ENCODE assay signal across 11 cellular contexts in genomic region chr21:31161157-31161556, GRCh38.
DNase-seq lines count a peak whose midpoint lies in the region; ATAC-seq lines count a peak whose summit lies in the region.
"Had no signal": no experiment of that assay in that cellular context is flagged by ENCODE, and none has a peak within 500 bp of the region (broad histone marks: within the 10 kb centered on the region; RNA-seq: fewer than 3 reads in every experiment).

No MANE protein-coding gene starts in this region.

- H3K36me3 Mint-ChIP-seq in activated T-cell treated with anti-CD3 and anti-CD28 coated beads, Interleukin-2, amount 50 U/mL, for 72 hours (ENCODE audit: insufficient read depth in 2 of 2) = peaks cover 21 to 29% of the 10 kb centered on the region in 2 donors

- H3K27me3 Mint-ChIP-seq in activated T-cell treated with anti-CD3 and anti-CD28 coated beads, Interleukin-2, amount 50 U/mL, for 72 hours (ENCODE audit: low read depth) = no peaks in the 10 kb centered on the region

- DNase-seq in activated T-cell treated with anti-CD3 and anti-CD28 coated beads, Interleukin-2, amount 50 U/mL, for 72 hours = peak in 1 of 2 donors; percentile 23
- no peak for DNase-seq in activated T-cell treated with anti-CD3 and anti-CD28 coated beads, Interleukin-2, amount 50 U/mL, for 1 hour
- peak in 45 of 56 donors; percentile 7 to 77 (median 40) for DNase-seq in amygdala (lab: John Stamatoyannopoulos, UW)
- peak; percentile 75 for DNase-seq in inferior parietal cortex (ENCODE audit: extremely low spot score)
- no peak for DNase-seq in stimulated activated naive CD8-positive, alpha-beta T cell treated with anti-CD3 and anti-CD28 coated beads, Interleukin-15, Interleukin-2, amounts not matched to agents 100 U/mL and 50 U/mL, for 24 hours
- no peak for DNase-seq in NCI-H748 treated with DMSO at 0.1 percent for 48 hours (lab: John Stamatoyannopoulos, UW)
- DNase-seq: activated CD4-positive, alpha-beta T cell treated with anti-CD3 and anti-CD28 coated beads, Interleukin-2, amount 50 U/mL, for 4 hours; NCI-H526 treated with DMSO at 0.1 percent for 48 hours; psoas muscle had no signal

- peaks cover 0 to 2% of the 10 kb centered on the region in 2 donors for H3K9me3 Mint-ChIP-seq in activated T-cell treated with anti-CD3 and anti-CD28 coated beads, Interleukin-2, amount 50 U/mL, for 72 hours

- H3K4me3 Mint-ChIP-seq in activated T-cell treated with anti-CD3 and anti-CD28 coated beads, Interleukin-2, amount 50 U/mL, for 72 hours = peak overlapping the region; percentile 15 to 80

- peak overlapping the region; percentile 87 for H3K27ac Mint-ChIP-seq in activated T-cell treated with anti-CD3 and anti-CD28 coated beads, Interleukin-2, amount 50 U/mL, for 72 hours

- H3K4me1 Mint-ChIP-seq in activated T-cell treated with anti-CD3 and anti-CD28 coated beads, Interleukin-2, amount 50 U/mL, for 72 hours (ENCODE audit: low read depth) = peaks cover 76% of the 10 kb centered on the region

- peak; percentile 67 to 70 for ATAC-seq in activated T-cell treated with anti-CD3 and anti-CD28 coated beads, Interleukin-2, amount 50 U/mL, for 72 hours (replicated peaks in 1 of 2)
- peak; percentile 73 for ATAC-seq in stimulated activated naive CD8-positive, alpha-beta T cell treated with anti-CD3 and anti-CD28 coated beads, Interleukin-15, Interleukin-2, amounts not matched to agents 100 U/mL and 50 U/mL, for 24 hours
- ATAC-seq in GM21723 (IDR thresholded peaks at IDR 0.05; ENCODE audit: unreplicated experiment) (no peak), GM19452 (IDR thresholded peaks at IDR 0.05; ENCODE audit: unreplicated experiment) (no peak)
- ATAC-seq: psoas muscle had no signal

Comparison
In these comparisons a context has a peak if more than half of its experiments do, and no peak if none do; other contexts are left out.
1. ATAC-seq: peak in activated T-cell treated with anti-CD3 and anti-CD28 coated beads, Interleukin-2, amount 50 U/mL, for 72 hours (2 of 2) and stimulated activated naive CD8-positive, alpha-beta T cell treated with anti-CD3 and anti-CD28 coated beads, Interleukin-15, Interleukin-2, amounts not matched to agents 100 U/mL and 50 U/mL, for 24 hours (single experiment); none in GM21723 (single experiment) and GM19452 (single experiment).
2. DNase-seq: peak in amygdala (45 of 56) and inferior parietal cortex (single experiment); none in activated T-cell treated with anti-CD3 and anti-CD28 coated beads, Interleukin-2, amount 50 U/mL, for 1 hour (single experiment), stimulated activated naive CD8-positive, alpha-beta T cell treated with anti-CD3 and anti-CD28 coated beads, Interleukin-15, Interleukin-2, amounts not matched to agents 100 U/mL and 50 U/mL, for 24 hours (single experiment) and NCI-H748 treated with DMSO at 0.1 percent for 48 hours (single experiment).